ENCODE assay signal across 17 cellular contexts in genomic region chr3:141550926-141551665, GRCh38.
DNase-seq lines count a peak whose midpoint lies in the region; ATAC-seq and TF ChIP-seq lines count a peak whose summit lies in the region.
"Had no signal": no experiment of that assay in that cellular context is flagged by ENCODE, and none has a peak within 500 bp of the region (broad histone marks: within the 10 kb centered on the region; RNA-seq: fewer than 3 reads in every experiment).

No MANE protein-coding gene starts in this region.

- H3K27ac ChIP-seq in CD8-positive, alpha-beta T cell (ENCODE audit: low read depth, low read length) = no peak overlapping the region
- H3K27ac ChIP-seq in naive thymus-derived CD4-positive, alpha-beta T cell (ENCODE audit: low read depth, low read length) = peak overlapping the region; percentile 18
- no peak overlapping the region for H3K27ac ChIP-seq in PC-9
- H3K27ac ChIP-seq: suprapubic skin had no signal

- H3K4me3 ChIP-seq in CD8-positive, alpha-beta T cell (ENCODE audit: low read depth, low read length) = peak overlapping the region; percentile 8
- no peak overlapping the region for H3K4me3 ChIP-seq in naive thymus-derived CD4-positive, alpha-beta T cell (ENCODE audit: low read length)
- H3K4me3 ChIP-seq in PC-9 = no peak overlapping the region
- H3K4me3 ChIP-seq: suprapubic skin had no signal

- 0 out of 2 replicates have a peak, but pooled peaks cover 3% of the 10 kb centered on the region for H3F3A ChIP-seq in PC-9 (ENCODE audit: insufficient read depth, low read depth)

- peaks cover 53% of the 10 kb centered on the region for H3K36me3 Mint-ChIP-seq in activated CD4-positive, alpha-beta T cell treated with anti-CD3 and anti-CD28 coated beads for 36 hours (ENCODE audit: low read depth)
- H3K36me3 Mint-ChIP-seq in CD8-positive, alpha-beta T cell = peaks cover 56% of the 10 kb centered on the region
- peaks cover 53% of the 10 kb centered on the region for H3K36me3 Mint-ChIP-seq in activated T-helper 1 cell treated with anti-CD3 and anti-CD28 coated beads, Interleukin-12 subunit alpha, Interleukin-12 subunit beta, Interleukin-2, Interleukin-4 antibody, amounts not matched to agents 30 ng/mL and 10 ng/mL and 1 ng/mL, durations not matched to agents 14 hours and 24 hours and 36 hours (ENCODE audit: low read depth)
- H3K36me3 Mint-ChIP-seq in naive thymus-derived CD4-positive, alpha-beta T cell = peaks cover 26 to 57% (median 53%) of the 10 kb centered on the region in 5 donors

- no peak overlapping the region for H3K4me2 ChIP-seq in PC-9

- intact Hi-C loops in activated CD4-positive, alpha-beta T cell treated with anti-CD3 and anti-CD28 coated beads for 36 hours (cut with DNase I, micrococcal nuclease) = loop anchor here in 1 of 2 experiments (10.0 kb wide), 1 partner anchor 316 kb away; the partner anchor contains the start of gene PXYLP1
- intact Hi-C loops in CD8-positive, alpha-beta T cell (cut with DNase I, micrococcal nuclease) = loop anchor here (1.0 to 2.0 kb wide), 2 partner anchors 12 to 18 kb away; no protein-coding TSS in a partner anchor
- intact Hi-C loops in activated T-helper 1 cell treated with anti-CD3 and anti-CD28 coated beads, Interleukin-12 subunit alpha, Interleukin-12 subunit beta, Interleukin-2, Interleukin-4 antibody, amounts not matched to agents 30 ng/mL and 10 ng/mL and 1 ng/mL, durations not matched to agents 14 hours and 24 hours and 36 hours (cut with micrococcal nuclease) = loop anchor here (5.0 kb wide), 1 partner anchor 319 kb away; the partner anchor contains the start of gene PXYLP1
- intact Hi-C loops in naive thymus-derived CD4-positive, alpha-beta T cell (cut with micrococcal nuclease) = loop anchor here (1.0 to 10.0 kb wide), 2 partner anchors 10 to 316 kb away; partner anchors contain the start of gene PXYLP1 (in 1 of the 2)
- intact Hi-C loops in posterior vena cava (cut with DNase I) = loop anchor here in 1 of 2 donors (10.0 kb wide), 1 partner anchor 76 kb away; no protein-coding TSS in a partner anchor
- intact Hi-C loops in PC-9 (cut with micrococcal nuclease; ENCODE audit: unreplicated experiment) = no loop called here

- POLR2A ChIA-PET in activated CD4-positive, alpha-beta T cell treated with anti-CD3 and anti-CD28 coated beads for 36 hours (lab: Charles Lee) = no interaction called here
- POLR2A ChIA-PET in CD8-positive, alpha-beta T cell (lab: Charles Lee) = interaction anchor here (1.2 to 7.6 kb wide), 2 partner anchors 52 to 64 kb away, joined by 3 to 61 read pairs; partner anchors contain the start of gene RASA2
- POLR2A ChIA-PET in naive thymus-derived CD4-positive, alpha-beta T cell (lab: Charles Lee) = interaction anchor here (1.2 to 3.8 kb wide), 5 partner anchors 14 to 71 kb away, joined by 3 to 31 read pairs (median 16); partner anchors contain the start of gene RASA2
- POLR2A ChIA-PET in PC-9 (lab: Charles Lee; ENCODE audit: unreplicated experiment) = interaction anchor here (0.6 kb wide), 1 partner anchor 12 kb away, joined by 3 read pairs; no protein-coding TSS in a partner anchor

- no peaks in the 10 kb centered on the region for H3K79me2 ChIP-seq in PC-9 (ENCODE audit: low read depth)

- no peaks in the 10 kb centered on the region for H4K20me1 ChIP-seq in PC-9 (ENCODE audit: insufficient read depth)

- no peak overlapping the region for H2AFZ ChIP-seq in PC-9

- H3K9me3 Mint-ChIP-seq in activated CD4-positive, alpha-beta T cell treated with anti-CD3 and anti-CD28 coated beads for 36 hours (ENCODE audit: low read depth) = peaks cover 23% of the 10 kb centered on the region
- H3K9me3 Mint-ChIP-seq in CD8-positive, alpha-beta T cell = peaks cover 6% of the 10 kb centered on the region
- H3K9me3 Mint-ChIP-seq in activated T-helper 1 cell treated with anti-CD3 and anti-CD28 coated beads, Interleukin-12 subunit alpha, Interleukin-12 subunit beta, Interleukin-2, Interleukin-4 antibody, amounts not matched to agents 30 ng/mL and 10 ng/mL and 1 ng/mL, durations not matched to agents 14 hours and 24 hours and 36 hours = peaks cover 23% of the 10 kb centered on the region
- peaks cover 2 to 30% (median 14%) of the 10 kb centered on the region in 11 donors for H3K9me3 Mint-ChIP-seq in naive thymus-derived CD4-positive, alpha-beta T cell

- no peak overlapping the region for H3K4me3 Mint-ChIP-seq in activated CD4-positive, alpha-beta T cell treated with anti-CD3 and anti-CD28 coated beads for 36 hours
- peak overlapping the region; percentile 45 for H3K4me3 Mint-ChIP-seq in CD8-positive, alpha-beta T cell
- peak overlapping the region; percentile 2 for H3K4me3 Mint-ChIP-seq in activated T-helper 1 cell treated with anti-CD3 and anti-CD28 coated beads, Interleukin-12 subunit alpha, Interleukin-12 subunit beta, Interleukin-2, Interleukin-4 antibody, amounts not matched to agents 30 ng/mL and 10 ng/mL and 1 ng/mL, durations not matched to agents 14 hours and 24 hours and 36 hours
- H3K4me3 Mint-ChIP-seq in naive thymus-derived CD4-positive, alpha-beta T cell = peak overlapping the region; percentile 6 to 83 (median 58)

- no peak for TF ChIP-seq CTCF in CD8-positive, alpha-beta T cell (IDR thresholded peaks at IDR 0.05)
- no peak for TF ChIP-seq CTCF in PC-9 (conservative IDR thresholded peaks at IDR 0.05)

- no peaks in the 10 kb centered on the region for H3K9me3 ChIP-seq in CD8-positive, alpha-beta T cell (ENCODE audit: low read length)
- H3K9me3 ChIP-seq in naive thymus-derived CD4-positive, alpha-beta T cell (ENCODE audit: control insufficient read depth in 2 of 3, low read length in 3 of 3) = no peaks in the 10 kb centered on the region
- H3K9me3 ChIP-seq in PC-9 (ENCODE audit: insufficient read depth, low read depth) = 0 out of 2 replicates have a peak, but pooled peaks cover 5% of the 10 kb centered on the region
- H3K9me3 ChIP-seq: suprapubic skin had no signal

- no peak for ATAC-seq in activated CD4-positive, alpha-beta T cell treated with anti-CD3 and anti-CD28 coated beads for 36 hours
- ATAC-seq in CD8-positive, alpha-beta T cell = no peak
- no peak for ATAC-seq in naive thymus-derived CD4-positive, alpha-beta T cell
- no peak for ATAC-seq in HG03025 (IDR thresholded peaks at IDR 0.05; ENCODE audit: low FRiP score, unreplicated experiment)
- ATAC-seq: PC-3 had no signal

- no peaks in the 10 kb centered on the region for H3K27me3 ChIP-seq in CD8-positive, alpha-beta T cell (ENCODE audit: insufficient read depth, low read length)
- no peaks in the 10 kb centered on the region for H3K27me3 ChIP-seq in naive thymus-derived CD4-positive, alpha-beta T cell (ENCODE audit: control insufficient read depth in 2 of 2, insufficient read depth in 2 of 2, low read length in 2 of 2)
- H3K27me3 ChIP-seq in PC-9 (ENCODE audit: insufficient read depth, low read depth) = no peaks in the 10 kb centered on the region
- H3K27me3 ChIP-seq: suprapubic skin had no signal

- H3K27ac Mint-ChIP-seq in activated CD4-positive, alpha-beta T cell treated with anti-CD3 and anti-CD28 coated beads for 36 hours = peak overlapping the region; percentile 73
- H3K27ac Mint-ChIP-seq in CD8-positive, alpha-beta T cell = peak overlapping the region; percentile 78
- H3K27ac Mint-ChIP-seq in activated T-helper 1 cell treated with anti-CD3 and anti-CD28 coated beads, Interleukin-12 subunit alpha, Interleukin-12 subunit beta, Interleukin-2, Interleukin-4 antibody, amounts not matched to agents 30 ng/mL and 10 ng/mL and 1 ng/mL, durations not matched to agents 14 hours and 24 hours and 36 hours = peak overlapping the region; percentile 59
- H3K27ac Mint-ChIP-seq in naive thymus-derived CD4-positive, alpha-beta T cell = peak overlapping the region; percentile 12 to 93 (median 86)

- no peaks in the 10 kb centered on the region for H3K27me3 Mint-ChIP-seq in activated CD4-positive, alpha-beta T cell treated with anti-CD3 and anti-CD28 coated beads for 36 hours
- no peaks in the 10 kb centered on the region for H3K27me3 Mint-ChIP-seq in CD8-positive, alpha-beta T cell (ENCODE audit: low read depth)
- H3K27me3 Mint-ChIP-seq in activated T-helper 1 cell treated with anti-CD3 and anti-CD28 coated beads, Interleukin-12 subunit alpha, Interleukin-12 subunit beta, Interleukin-2, Interleukin-4 antibody, amounts not matched to agents 30 ng/mL and 10 ng/mL and 1 ng/mL, durations not matched to agents 14 hours and 24 hours and 36 hours (ENCODE audit: insufficient read depth) = no peaks in the 10 kb centered on the region
- no peaks in the 10 kb centered on the region for H3K27me3 Mint-ChIP-seq in naive thymus-derived CD4-positive, alpha-beta T cell

- DNase-seq in activated CD4-positive, alpha-beta T cell treated with anti-CD3 and anti-CD28 coated beads for 36 hours = no peak
- no peak for DNase-seq in activated CD4-positive, alpha-beta T cell treated with anti-CD3 and anti-CD28 coated beads for 4 hours
- no peak for DNase-seq in CD8-positive, alpha-beta T cell
- no peak for DNase-seq in activated T-helper 1 cell treated with anti-CD3 and anti-CD28 coated beads, Interleukin-12 subunit alpha, Interleukin-12 subunit beta, Interleukin-2, Interleukin-4 antibody, amounts not matched to agents 30 ng/mL and 10 ng/mL and 1 ng/mL, durations not matched to agents 14 hours and 24 hours and 36 hours (ENCODE audit: low spot score)
- peak in 1 of 9 donors; percentile 27 for DNase-seq in naive thymus-derived CD4-positive, alpha-beta T cell
- DNase-seq in posterior vena cava (ENCODE audit: low spot score) = no peak
- DNase-seq in PC-9 = no peak
- DNase-seq: DMS79 treated with DMSO at 0.1 percent for 48 hours, glutamatergic neuron, GOT3, NCI-H2029 treated with DMSO at 0.1 percent for 48 hours, NCI-H345, NCI-H82, PC-3, SHP77 had no signal

- CTCF ChIA-PET in activated CD4-positive, alpha-beta T cell treated with anti-CD3 and anti-CD28 coated beads for 36 hours (lab: Charles Lee) = interaction anchor here (0.7 to 1.6 kb wide), 3 partner anchors 44 to 163 kb away, joined by 3 to 4 read pairs (median 3); no protein-coding TSS in a partner anchor
- CTCF ChIA-PET in CD8-positive, alpha-beta T cell (lab: Charles Lee) = interaction anchor here (0.6 to 1.5 kb wide), 5 partner anchors 10 to 77 kb away, joined by 3 to 4 read pairs (median 3); no protein-coding TSS in a partner anchor
- CTCF ChIA-PET in naive thymus-derived CD4-positive, alpha-beta T cell (lab: Charles Lee) = interaction anchor here (0.7 to 1.6 kb wide), 4 partner anchors 12 to 91 kb away, joined by 3 to 5 read pairs (median 3); no protein-coding TSS in a partner anchor
- CTCF ChIA-PET in PC-9 (lab: Charles Lee) = no interaction called here

- H3K4me1 Mint-ChIP-seq in activated CD4-positive, alpha-beta T cell treated with anti-CD3 and anti-CD28 coated beads for 36 hours = peaks cover 70% of the 10 kb centered on the region
- peaks cover 81% of the 10 kb centered on the region for H3K4me1 Mint-ChIP-seq in CD8-positive, alpha-beta T cell (ENCODE audit: low read depth)
- H3K4me1 Mint-ChIP-seq in activated T-helper 1 cell treated with anti-CD3 and anti-CD28 coated beads, Interleukin-12 subunit alpha, Interleukin-12 subunit beta, Interleukin-2, Interleukin-4 antibody, amounts not matched to agents 30 ng/mL and 10 ng/mL and 1 ng/mL, durations not matched to agents 14 hours and 24 hours and 36 hours (ENCODE audit: low read depth) = peaks cover 59% of the 10 kb centered on the region
- peaks cover 42 to 89% (median 83%) of the 10 kb centered on the region in 7 donors for H3K4me1 Mint-ChIP-seq in naive thymus-derived CD4-positive, alpha-beta T cell

- H3K9me2 ChIP-seq in PC-9 (ENCODE audit: insufficient read depth) = no peaks in the 10 kb centered on the region

- peaks cover 4% of the 10 kb centered on the region for H3K36me3 ChIP-seq in CD8-positive, alpha-beta T cell (ENCODE audit: insufficient read depth, low read length)
- H3K36me3 ChIP-seq in naive thymus-derived CD4-positive, alpha-beta T cell (ENCODE audit: control insufficient read depth in 2 of 3, insufficient read depth in 3 of 3, low read length in 3 of 3) = peaks cover 0 to 14% (median 6%) of the 10 kb centered on the region in 3 experiments
- H3K36me3 ChIP-seq in PC-9 (ENCODE audit: low read depth) = peaks cover 7% of the 10 kb centered on the region

- peaks cover 52% of the 10 kb centered on the region for H3K4me1 ChIP-seq in CD8-positive, alpha-beta T cell (ENCODE audit: insufficient read depth, low read length)
- H3K4me1 ChIP-seq in naive thymus-derived CD4-positive, alpha-beta T cell (ENCODE audit: control insufficient read depth in 2 of 2, insufficient read depth in 2 of 2, low read length in 2 of 2) = peaks cover 24 to 53% of the 10 kb centered on the region in 2 donors
- H3K4me1 ChIP-seq in PC-9 (replicated peaks; ENCODE audit: insufficient read depth) = no peaks in the 10 kb centered on the region

- BruUV-seq in PC-9 (replicated peaks; lab: Mats Ljungman, UMichigan) = no TSS peak
